ENCODE assay signal across 1 cellular context in the genomic region with DNA sequence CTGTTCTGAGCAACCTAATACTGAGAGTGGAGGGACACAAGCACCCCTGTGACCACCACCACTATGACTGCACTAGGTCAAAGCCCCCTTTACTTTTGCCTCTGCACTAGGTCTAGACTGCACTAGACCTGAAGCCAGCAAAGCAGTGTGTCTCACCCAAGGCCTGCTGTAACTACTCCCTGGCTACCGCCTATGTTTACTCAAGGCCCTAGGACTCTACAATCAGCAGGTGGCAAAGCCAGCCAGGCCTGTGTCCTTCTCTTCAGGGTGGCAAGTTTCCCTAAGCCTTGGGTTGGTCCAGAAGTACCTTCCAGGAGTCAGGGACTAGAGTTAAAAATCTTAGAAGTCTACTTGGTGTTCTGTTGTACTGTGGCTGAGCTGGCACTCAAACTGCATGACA.
TF ChIP-seq lines count a peak whose summit lies in the region.

No MANE protein-coding gene starts in this region.

TF ChIP-seq in H1, 55 proteins besides CTCF, POLR2A, EP300 and RAD21:
- TF ChIP-seq FOSL1 (IDR thresholded peaks at IDR 0.05; ENCODE audit: insufficient read depth, low read depth, low read length), result no peak
- TF ChIP-seq RFX5 (IDR thresholded peaks at IDR 0.05; ENCODE audit: borderline replicate concordance, low read depth, low read length), result no peak
- no peak for TF ChIP-seq CHD7 (IDR thresholded peaks at IDR 0.05; ENCODE audit: insufficient replicate concordance, low read length)
- no peak for TF ChIP-seq BACH1 (IDR thresholded peaks at IDR 0.05; ENCODE audit: low read length)
- no peak for TF ChIP-seq ZNF274 (IDR thresholded peaks at IDR 0.05; ENCODE audit: borderline replicate concordance, extremely low read depth, low read length)
TF ChIP-seq in H1: peak in this region for 0.
